Comparison of ENCODE assay signal across 10 cellular contexts in the genomic region with DNA sequence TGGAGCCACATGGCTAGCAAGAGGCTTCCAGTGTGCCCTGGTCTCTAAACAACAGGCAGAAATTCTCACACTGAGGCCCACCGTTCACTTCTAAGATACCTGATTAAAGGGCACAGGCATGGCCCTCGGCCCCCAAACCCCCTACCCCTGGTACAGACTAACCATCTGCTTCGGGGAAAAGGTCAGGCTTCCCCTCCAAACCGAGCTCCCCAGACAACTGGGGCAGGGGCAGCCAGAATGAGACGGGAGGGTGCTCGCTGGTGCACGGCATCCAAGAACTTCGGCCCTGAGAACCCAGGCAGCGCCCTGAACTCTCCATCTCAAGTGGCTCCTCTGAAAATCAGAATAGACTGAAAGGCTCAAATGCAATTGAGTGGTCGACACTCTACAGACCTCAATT. TPM values are rescaled to one million over a fixed set of nuclear protein-coding genes. Genes with fewer than 3 reads are reported as not detected.
A peak's percentile ranks its signal among the peaks of the same experiment; 100 is the strongest.
DNase-seq lines count a peak whose midpoint lies in the region; ATAC-seq and TF ChIP-seq lines count a peak whose summit lies in the region.
"Had no signal": no experiment of that assay in that cellular context is flagged by ENCODE, and none has a peak within 500 bp of the region (broad histone marks: within the 10 kb centered on the region; RNA-seq: fewer than 3 reads in every experiment).

No MANE protein-coding gene starts in this region.

- CTCF ChIA-PET in activated CD4-positive, alpha-beta T cell treated with anti-CD3 and anti-CD28 coated beads for 36 hours (lab: Charles Lee): interaction anchor here (1.0 kb wide), 1 partner anchor 86 kb away, joined by 4 read pairs; a partner anchor contains a TSS
- CTCF ChIA-PET in RWPE1 (lab: Yijun Ruan, JAX): no interaction called here

- H3K4me1 Mint-ChIP-seq in activated CD4-positive, alpha-beta T cell treated with anti-CD3 and anti-CD28 coated beads for 36 hours: peaks cover 57% of the 10 kb centered on the region

- peak overlapping the region; percentile 95 for H3K4me3 Mint-ChIP-seq in activated CD4-positive, alpha-beta T cell treated with anti-CD3 and anti-CD28 coated beads for 36 hours

- no peak for TF ChIP-seq POLR2A in heart left ventricle (IDR thresholded peaks at IDR 0.05)

- H3K4me1 ChIP-seq in thymus (ENCODE audit: control insufficient read depth, insufficient read depth, low read length): peaks cover 48% of the 10 kb centered on the region
- H3K4me1 ChIP-seq in heart left ventricle: peaks cover 0 to 94% (median 70%) of the 10 kb centered on the region in 12 donors

- H3K4me3 ChIP-seq in thymus (ENCODE audit: low read length): peak overlapping the region; percentile 92
- peak overlapping the region in 3 of 12 donors; percentile 39 to 97 (median 80) for H3K4me3 ChIP-seq in heart left ventricle
- H3K4me3 ChIP-seq: ascending aorta had no signal

- no peak for ATAC-seq in activated CD4-positive, alpha-beta T cell treated with anti-CD3 and anti-CD28 coated beads for 36 hours
- ATAC-seq in HG02981 (IDR thresholded peaks at IDR 0.05; ENCODE audit: unreplicated experiment): no peak
- ATAC-seq in heart left ventricle: no peak
- ATAC-seq: sciatic nerve had no signal

- H3K27me3 ChIP-seq in thymus (ENCODE audit: control insufficient read depth, insufficient read depth): no peaks in the 10 kb centered on the region
- H3K27me3 ChIP-seq in heart left ventricle: no peaks in the 10 kb centered on the region
- H3K27me3 ChIP-seq: ascending aorta had no signal

- peaks cover 22% of the 10 kb centered on the region for H3K36me3 ChIP-seq in thymus (ENCODE audit: control insufficient read depth, insufficient read depth)
- peaks cover 0 to 4% (median 0%) of the 10 kb centered on the region in 9 donors for H3K36me3 ChIP-seq in heart left ventricle
- H3K36me3 ChIP-seq: ascending aorta had no signal

- peaks cover 65% of the 10 kb centered on the region for H3K36me3 Mint-ChIP-seq in activated CD4-positive, alpha-beta T cell treated with anti-CD3 and anti-CD28 coated beads for 36 hours (ENCODE audit: low read depth)

- POLR2A ChIA-PET in activated CD4-positive, alpha-beta T cell treated with anti-CD3 and anti-CD28 coated beads for 36 hours (lab: Charles Lee): interaction anchor here (1.1 to 2.2 kb wide), 2 partner anchors 7 to 27 kb away, joined by 5 to 12 read pairs; a partner anchor contains a TSS
- POLR2A ChIA-PET in RWPE1 (lab: Yijun Ruan, JAX; ENCODE audit: low non-redundant PET): no interaction called here

- H3K9me3 Mint-ChIP-seq in activated CD4-positive, alpha-beta T cell treated with anti-CD3 and anti-CD28 coated beads for 36 hours (ENCODE audit: low read depth): no peaks in the 10 kb centered on the region

- TF ChIP-seq CTCF in RWPE1 (conservative IDR thresholded peaks at IDR 0.05; ENCODE audit: low read depth) (no peak), heart left ventricle (IDR thresholded peaks at IDR 0.05) (no peak)

- H3K27me3 Mint-ChIP-seq in activated CD4-positive, alpha-beta T cell treated with anti-CD3 and anti-CD28 coated beads for 36 hours: no peaks in the 10 kb centered on the region

- no peaks in the 10 kb centered on the region for H3K9me3 ChIP-seq in thymus (ENCODE audit: control insufficient read depth)
- no peaks in the 10 kb centered on the region for H3K9me3 ChIP-seq in heart left ventricle
- H3K9me3 ChIP-seq: ascending aorta had no signal

- H3K27ac Mint-ChIP-seq in activated CD4-positive, alpha-beta T cell treated with anti-CD3 and anti-CD28 coated beads for 36 hours: peak overlapping the region; percentile 98

- H3K27ac ChIP-seq in RWPE1 (peak overlapping the region; percentile 99), thymus (ENCODE audit: low read depth) (peak overlapping the region; percentile 99), heart left ventricle (peak overlapping the region in 2 of 12 donors; percentile 54 to 98)
- H3K27ac ChIP-seq: ascending aorta had no signal

- WGBS in thymus: 18% methylated on average over 10 of the region's 10 CpGs
- WGBS in heart left ventricle, 4 donors: 73 to 82% (median 77%) methylated on average over 10 of the region's 10 CpGs

- intact Hi-C loops in activated CD4-positive, alpha-beta T cell treated with anti-CD3 and anti-CD28 coated beads for 36 hours (cut with DNase I, micrococcal nuclease): loop anchor here (1.0 to 10.0 kb wide), 2 partner anchors 37 to 1062 kb away; a partner anchor contains a TSS
- intact Hi-C loops in heart left ventricle (cut with DNase I): no loop called here

- DNase-seq in activated CD4-positive, alpha-beta T cell treated with anti-CD3 and anti-CD28 coated beads for 36 hours: no peak
- no peak for DNase-seq in activated CD4-positive, alpha-beta T cell treated with anti-CD3 and anti-CD28 coated beads for 1 hour
- DNase-seq in RWPE1 (ENCODE audit: low spot score): no peak
- DNase-seq in germinal center (ENCODE audit: low spot score): peak; percentile 29
- DNase-seq in AG08396 (ENCODE audit: low spot score): no peak
- no peak for DNase-seq in heart left ventricle

RNA-seq across cellular contexts. Expression of a gene that starts 5.6 kb away (rescaled TPM):
- total RNA-seq in activated CD4-positive, alpha-beta T cell treated with anti-CD3 and anti-CD28 coated beads for 36 hours: 100 to 1,000 TPM; 177 to 201 TPM
- polyA plus RNA-seq in thymus (48.5 TPM), heart left ventricle (10 to 100 TPM; 34.7 to 60.4 TPM)
- total RNA-seq in heart left ventricle: 10 to 100 TPM; 28.6 to 59.9 (median 41.1) TPM

RNA-seq across cellular contexts. Expression of a gene that starts 24.7 kb away (rescaled TPM):
- total RNA-seq in activated CD4-positive, alpha-beta T cell treated with anti-CD3 and anti-CD28 coated beads for 36 hours: 1 to 10 TPM; 4.9 to 9.0 TPM
- polyA plus RNA-seq in thymus (39.7 TPM), heart left ventricle (1 to 10 TPM; 2.7 to 3.1 TPM)
- total RNA-seq in heart left ventricle: 1 to 10 TPM in 8 of 9 donors, under 1 TPM in 1; 0.64 to 2.5 (median 1.9) TPM
- total RNA-seq: ascending aorta had no signal

RNA-seq across cellular contexts. Expression of a gene that starts 26.6 kb away (rescaled TPM):
- total RNA-seq in activated CD4-positive, alpha-beta T cell treated with anti-CD3 and anti-CD28 coated beads for 36 hours: 10 to 100 TPM; 41.1 to 45.2 TPM
- 21.8 TPM for polyA plus RNA-seq in thymus
- 10 to 100 TPM; 25.7 to 42.0 (median 30.6) TPM for total RNA-seq in heart left ventricle
- polyA plus RNA-seq in heart left ventricle: 10 to 100 TPM; 56.4 to 76.0 TPM

RNA-seq across cellular contexts. Expression of a gene that starts 30.5 kb away (rescaled TPM):
- 1 to 10 TPM; 4.1 to 4.5 TPM for total RNA-seq in activated CD4-positive, alpha-beta T cell treated with anti-CD3 and anti-CD28 coated beads for 36 hours
- polyA plus RNA-seq in thymus: 2.9 TPM
- 1 to 10 TPM; 2.0 to 7.4 (median 3.6) TPM for total RNA-seq in heart left ventricle
- 1 to 10 TPM; 1.6 to 1.8 TPM for polyA plus RNA-seq in heart left ventricle

RNA-seq across cellular contexts. Expression of a gene that starts 44.0 kb away (rescaled TPM):
- total RNA-seq in activated CD4-positive, alpha-beta T cell treated with anti-CD3 and anti-CD28 coated beads for 36 hours: not detected
- polyA plus RNA-seq in thymus: 0.14 TPM
- 1 to 10 TPM in 8 of 9 donors, under 1 TPM in 1; 0.75 to 5.7 (median 2.3) TPM for total RNA-seq in heart left ventricle
- polyA plus RNA-seq in heart left ventricle: 10 to 100 TPM in 1 of 2 donors, 1 to 10 TPM in 1; 1.8 to 11.4 TPM

Comparison
In these comparisons a context has a peak if more than half of its experiments do, and no peak if none do; other contexts are left out.
1. intact Hi-C loops: an anchor here in activated CD4-positive, alpha-beta T cell treated with anti-CD3 and anti-CD28 coated beads for 36 hours (1.0 to 10.0 kb wide); none called in heart left ventricle.